In the genomic region with DNA sequence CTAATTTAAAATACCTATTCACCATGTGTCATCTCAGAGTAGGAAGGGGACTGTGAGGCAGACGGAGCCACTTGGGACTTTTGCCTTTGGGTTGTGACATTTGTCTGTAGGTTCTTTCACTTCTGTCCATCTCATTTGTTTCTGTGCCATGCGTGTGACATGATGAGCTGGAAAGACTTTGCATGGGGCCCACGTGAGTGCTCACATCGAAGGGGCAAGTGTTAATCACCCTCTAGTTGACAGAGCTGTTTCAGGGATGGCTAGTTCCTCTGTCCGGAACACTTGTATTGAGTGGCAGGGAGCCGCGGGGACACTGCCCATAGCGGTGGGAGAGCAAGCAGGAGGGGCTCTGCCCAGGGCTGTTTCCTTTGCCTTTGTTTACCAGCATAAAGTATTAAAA, we compare ENCODE assay signal across 22 cellular contexts.
A peak's percentile ranks its signal among the peaks of the same experiment; 100 is the strongest.
DNase-seq lines count a peak whose midpoint lies in the region; ATAC-seq and TF ChIP-seq lines count a peak whose summit lies in the region.
"Had no signal": no experiment of that assay in that cellular context is flagged by ENCODE, and none has a peak within 500 bp of the region (broad histone marks: within the 10 kb centered on the region; RNA-seq: fewer than 3 reads in every experiment).

No MANE protein-coding gene starts in this region.

- no peak overlapping the region for H2AFZ ChIP-seq in neural progenitor cell (replicated peaks)

- H3K27me3 ChIP-seq in neural progenitor cell = no peaks in the 10 kb centered on the region
- H3K27me3 ChIP-seq: BLaER1 treated with 17β-estradiol and CSF1 and Interleukin-3, amounts not matched to agents 10 nM and 100 nM; heart left ventricle; stomach had no signal

- H3K27me3 Mint-ChIP-seq in activated T-helper 2 cell treated with anti-CD3 and anti-CD28 coated beads, Interferon-gamma antibody, Interleukin-2, Interleukin-4, amounts not matched to agents 10 μg/mL and 5 μg/mL and 100 μg/mL, durations not matched to agents 14 hours and 24 hours and 36 hours (ENCODE audit: low read depth) = no peaks in the 10 kb centered on the region
- no peaks in the 10 kb centered on the region for H3K27me3 Mint-ChIP-seq in neural progenitor cell (ENCODE audit: insufficient read depth, low read depth)

- no peak overlapping the region for H3K4me3 ChIP-seq in neural progenitor cell
- H3K4me3 ChIP-seq: heart left ventricle, stomach had no signal

- no peak for TF ChIP-seq CTCF in GM13976 (IDR thresholded peaks at IDR 0.05; ENCODE audit: borderline replicate concordance, control extremely low read depth, extremely low read depth, insufficient read depth, missing control alignments)
- TF ChIP-seq CTCF in neural progenitor cell (IDR thresholded peaks at IDR 0.05) = no peak

- H3K4me1 Mint-ChIP-seq in activated T-helper 2 cell treated with anti-CD3 and anti-CD28 coated beads, Interferon-gamma antibody, Interleukin-2, Interleukin-4, amounts not matched to agents 10 μg/mL and 5 μg/mL and 100 μg/mL, durations not matched to agents 14 hours and 24 hours and 36 hours (ENCODE audit: low read depth) = peaks cover 27% of the 10 kb centered on the region
- peaks cover 5% of the 10 kb centered on the region for H3K4me1 Mint-ChIP-seq in neural progenitor cell

- no peaks in the 10 kb centered on the region for H3F3A ChIP-seq in neural progenitor cell (ENCODE audit: low read depth)

- no peak overlapping the region for H3K9ac ChIP-seq in neural progenitor cell
- H3K9ac ChIP-seq: BLaER1 treated with 17β-estradiol and CSF1 and Interleukin-3, amounts not matched to agents 10 nM and 100 nM had no signal

- H3K4me1 ChIP-seq in neural progenitor cell = peaks cover 9% of the 10 kb centered on the region
- H3K4me1 ChIP-seq: heart left ventricle, stomach had no signal

- peaks cover 34% of the 10 kb centered on the region for H3K79me2 ChIP-seq in neural progenitor cell (ENCODE audit: low read depth)

- in situ Hi-C loops in GM13976 (cut with MboI; ENCODE audit: low sequenced_read_pairs, unreplicated experiment) = no loop called here

- H4K20me1 ChIP-seq in neural progenitor cell (ENCODE audit: low read depth) = peaks cover 11% of the 10 kb centered on the region

- intact Hi-C loops in activated T-helper 2 cell treated with anti-CD3 and anti-CD28 coated beads, Interferon-gamma antibody, Interleukin-2, Interleukin-4, amounts not matched to agents 10 μg/mL and 5 μg/mL and 100 μg/mL, durations not matched to agents 14 hours and 24 hours and 36 hours (cut with micrococcal nuclease) = no loop called here

- H3K9me3 ChIP-seq in neural progenitor cell (ENCODE audit: low read depth) = no peaks in the 10 kb centered on the region

- no peaks in the 10 kb centered on the region for H3K36me3 ChIP-seq in neural progenitor cell
- H3K36me3 ChIP-seq: heart left ventricle, stomach had no signal

- peak; percentile 28 for DNase-seq in activated CD4-positive, alpha-beta T cell treated with anti-CD3 and anti-CD28 coated beads for 48 hours
- DNase-seq in activated CD4-positive, alpha-beta T cell treated with anti-CD3 and anti-CD28 coated beads for 4 hours = no peak
- DNase-seq in GM13976 (ENCODE audit: low spot score) (peak; percentile 46), neural progenitor cell (ENCODE audit: low spot score) (peak; percentile 46), AG08396 (ENCODE audit: low spot score) (no peak)
- no peak for DNase-seq in activated T-helper 2 cell treated with anti-CD3 and anti-CD28 coated beads, Interferon-gamma antibody, Interleukin-2, Interleukin-4, amounts not matched to agents 10 μg/mL and 5 μg/mL and 100 μg/mL, durations not matched to agents 14 hours and 24 hours and 36 hours (ENCODE audit: low spot score)
- DNase-seq: activated CD4-positive, alpha-beta T cell treated with anti-CD3 and anti-CD28 coated beads for 1 hour; activated CD8-positive, alpha-beta memory T cell treated with anti-CD3 and anti-CD28 coated beads, Interleukin-2, amount 50 U/mL, for 4 hours; activated naive CD4-positive, alpha-beta T cell; heart left ventricle; NCI-H187; NCI-H345; NK-92 treated with Interleukin-12 subunit alpha and Interleukin-12 subunit beta, amount 100 ng/mL, for 24 hours; RPMI8226; stomach; T-helper 9 cell had no signal

- H3K4me2 ChIP-seq in neural progenitor cell = no peak overlapping the region
- H3K4me2 ChIP-seq: BLaER1 treated with 17β-estradiol and CSF1 and Interleukin-3, amounts not matched to agents 10 nM and 100 nM had no signal

- H3K9me3 Mint-ChIP-seq in activated T-helper 2 cell treated with anti-CD3 and anti-CD28 coated beads, Interferon-gamma antibody, Interleukin-2, Interleukin-4, amounts not matched to agents 10 μg/mL and 5 μg/mL and 100 μg/mL, durations not matched to agents 14 hours and 24 hours and 36 hours = peaks cover 33% of the 10 kb centered on the region
- peaks cover 21% of the 10 kb centered on the region for H3K9me3 Mint-ChIP-seq in neural progenitor cell

- H3K4me3 Mint-ChIP-seq in activated T-helper 2 cell treated with anti-CD3 and anti-CD28 coated beads, Interferon-gamma antibody, Interleukin-2, Interleukin-4, amounts not matched to agents 10 μg/mL and 5 μg/mL and 100 μg/mL, durations not matched to agents 14 hours and 24 hours and 36 hours (ENCODE audit: low read depth) = no peak overlapping the region
- H3K4me3 Mint-ChIP-seq in neural progenitor cell = no peak overlapping the region

- peaks cover 63% of the 10 kb centered on the region for H3K36me3 Mint-ChIP-seq in activated T-helper 2 cell treated with anti-CD3 and anti-CD28 coated beads, Interferon-gamma antibody, Interleukin-2, Interleukin-4, amounts not matched to agents 10 μg/mL and 5 μg/mL and 100 μg/mL, durations not matched to agents 14 hours and 24 hours and 36 hours (ENCODE audit: low read depth)
- peaks cover 20% of the 10 kb centered on the region for H3K36me3 Mint-ChIP-seq in neural progenitor cell

- H3K27ac Mint-ChIP-seq in activated T-helper 2 cell treated with anti-CD3 and anti-CD28 coated beads, Interferon-gamma antibody, Interleukin-2, Interleukin-4, amounts not matched to agents 10 μg/mL and 5 μg/mL and 100 μg/mL, durations not matched to agents 14 hours and 24 hours and 36 hours = peak overlapping the region; percentile 49
- H3K27ac Mint-ChIP-seq in neural progenitor cell = no peak overlapping the region

- H3K27ac ChIP-seq in neural progenitor cell = no peak overlapping the region
- H3K27ac ChIP-seq: BLaER1 treated with 17β-estradiol and CSF1 and Interleukin-3, amounts not matched to agents 10 nM and 100 nM; heart left ventricle; stomach had no signal

- ATAC-seq in HG02571 (IDR thresholded peaks at IDR 0.05; ENCODE audit: unreplicated experiment) = no peak
- no peak for ATAC-seq in GM21423 (IDR thresholded peaks at IDR 0.05; ENCODE audit: unreplicated experiment)
- ATAC-seq: HCT116, heart left ventricle, right cardiac atrium, SK-N-SH treated with all-trans-retinoic acid at 6 μM for 48 hours had no signal

Comparison
In these comparisons a context has a peak if more than half of its experiments do, and no peak if none do; other contexts are left out.
1. DNase-seq: peak in activated CD4-positive, alpha-beta T cell treated with anti-CD3 and anti-CD28 coated beads for 48 hours (single experiment), GM13976 (single experiment) and neural progenitor cell (single experiment); none in activated CD4-positive, alpha-beta T cell treated with anti-CD3 and anti-CD28 coated beads for 4 hours (0 of 2), activated T-helper 2 cell treated with anti-CD3 and anti-CD28 coated beads, Interferon-gamma antibody, Interleukin-2, Interleukin-4, amounts not matched to agents 10 μg/mL and 5 μg/mL and 100 μg/mL, durations not matched to agents 14 hours and 24 hours and 36 hours (single experiment) and AG08396 (single experiment).